Comparison of ENCODE assay signal across 26 cellular contexts in genomic region chr17:73123606-73124320, GRCh38. TPM values are rescaled to one million over a fixed set of nuclear protein-coding genes. Genes with fewer than 3 reads are reported as not detected.
"Had no signal": no experiment of that assay in that cellular context is flagged by ENCODE, and none has a peak within 500 bp of the region (broad histone marks: within the 10 kb centered on the region; RNA-seq: fewer than 3 reads in every experiment).

No MANE protein-coding gene starts in this region.

- H3K27ac ChIP-seq: dorsolateral prefrontal cortex, epithelial cell of prostate, esophagus muscularis mucosa, gastroesophageal sphincter, left ventricle myocardium inferior, lower lobe of right lung, neutrophil, psoas muscle, sigmoid colon, skin epidermis, testis, transverse colon had no signal

- DNase-seq: cortex of kidney; dorsolateral prefrontal cortex; effector memory CD4-positive, alpha-beta T cell; glutamatergic neuron; left ventricle myocardium inferior; lower lobe of right lung; midbrain; psoas muscle; retina; sigmoid colon; stimulated activated CD4-positive, alpha-beta T cell treated with anti-CD3 and anti-CD28 coated beads, Interleukin-2, amount 100 ng/mL, for 24 hours; stimulated activated CD4-positive, alpha-beta T cell treated with anti-CD3 and anti-CD28 coated beads, Interleukin-4, amount 100 ng/mL, for 4 hours; stimulated activated naive B cell treated with anti-CD40 and anti-IgM and Interleukin-4, amounts not matched to agents 10 μg/mL and 1 μg/mL and 100 μg/mL, for 72 hours; stimulated activated naive CD8-positive, alpha-beta T cell treated with anti-CD3 and anti-CD28 coated beads, Interleukin-15, amount 100 ng/mL, for 72 hours; testis; transverse colon had no signal

- H3K36me3 ChIP-seq: esophagus muscularis mucosa, gastroesophageal sphincter, left ventricle myocardium inferior, lower lobe of right lung, neutrophil, sigmoid colon, transverse colon had no signal

- H3K27me3 ChIP-seq: dorsolateral prefrontal cortex, esophagus muscularis mucosa, gastroesophageal sphincter, neutrophil, sigmoid colon, testis, transverse colon had no signal

- ATAC-seq: gastroesophageal sphincter; lower lobe of right lung; natural killer cell treated with Interleukin-12 subunit alpha and Interleukin-12 subunit beta and Interleukin-15 and Interleukin-18, amount 100 ng/mL, for 72 hours; psoas muscle; stimulated activated naive B cell treated with anti-CD40 and anti-IgM and Interleukin-4, amounts not matched to agents 10 μg/mL and 1 μg/mL and 100 μg/mL, for 72 hours; stimulated activated naive CD8-positive, alpha-beta T cell treated with anti-CD3 and anti-CD28 coated beads, Interleukin-15, amount 100 ng/mL, for 72 hours had no signal

- H3K4me3 Mint-ChIP-seq: memory B cell; natural killer cell treated with Interleukin-12 subunit alpha and Interleukin-12 subunit beta and Interleukin-15 and Interleukin-18, amount 100 ng/mL, for 72 hours; stimulated activated naive B cell treated with anti-CD40 and anti-IgM and Interleukin-4, amounts not matched to agents 10 μg/mL and 1 μg/mL and 100 μg/mL, for 72 hours; stimulated activated naive CD8-positive, alpha-beta T cell treated with anti-CD3 and anti-CD28 coated beads, Interleukin-15, amount 100 ng/mL, for 72 hours had no signal

- H3K27ac Mint-ChIP-seq: memory B cell; natural killer cell treated with Interleukin-12 subunit alpha and Interleukin-12 subunit beta and Interleukin-15 and Interleukin-18, amount 100 ng/mL, for 72 hours; stimulated activated naive B cell treated with anti-CD40 and anti-IgM and Interleukin-4, amounts not matched to agents 10 μg/mL and 1 μg/mL and 100 μg/mL, for 72 hours; stimulated activated naive CD8-positive, alpha-beta T cell treated with anti-CD3 and anti-CD28 coated beads, Interleukin-15, amount 100 ng/mL, for 72 hours had no signal

- H3K36me3 Mint-ChIP-seq: memory B cell; natural killer cell treated with Interleukin-12 subunit alpha and Interleukin-12 subunit beta and Interleukin-15 and Interleukin-18, amount 100 ng/mL, for 72 hours had no signal

- H3K4me1 ChIP-seq: esophagus muscularis mucosa, gastroesophageal sphincter, left ventricle myocardium inferior, lower lobe of right lung, psoas muscle, sigmoid colon, testis, transverse colon had no signal

- H3K4me1 Mint-ChIP-seq: memory B cell; stimulated activated naive CD8-positive, alpha-beta T cell treated with anti-CD3 and anti-CD28 coated beads, Interleukin-15, amount 100 ng/mL, for 72 hours had no signal

- H3K9me3 ChIP-seq: esophagus muscularis mucosa, gastroesophageal sphincter, left ventricle myocardium inferior, lower lobe of right lung, neutrophil, psoas muscle, sigmoid colon, testis, transverse colon had no signal

- H3K27me3 Mint-ChIP-seq: stimulated activated naive CD8-positive, alpha-beta T cell treated with anti-CD3 and anti-CD28 coated beads, Interleukin-15, amount 100 ng/mL, for 72 hours had no signal

- FAIRE-seq: endometrium, keratinocyte had no signal

- H3K4me3 ChIP-seq: dorsolateral prefrontal cortex, esophagus muscularis mucosa, gastroesophageal sphincter, left ventricle myocardium inferior, lower lobe of right lung, psoas muscle, sigmoid colon, skin epidermis, testis, transverse colon had no signal

- H3K9me3 Mint-ChIP-seq: memory B cell; natural killer cell treated with Interleukin-12 subunit alpha and Interleukin-12 subunit beta and Interleukin-15 and Interleukin-18, amount 100 ng/mL, for 72 hours; stimulated activated naive B cell treated with anti-CD40 and anti-IgM and Interleukin-4, amounts not matched to agents 10 μg/mL and 1 μg/mL and 100 μg/mL, for 72 hours; stimulated activated naive CD8-positive, alpha-beta T cell treated with anti-CD3 and anti-CD28 coated beads, Interleukin-15, amount 100 ng/mL, for 72 hours had no signal

RNA-seq across cellular contexts. Expression of gene SSTR2, which starts 41.0 kb away (rescaled TPM):
- total RNA-seq: fibroblast of villous mesenchyme; natural killer cell treated with Interleukin-12 subunit alpha and Interleukin-12 subunit beta and Interleukin-15 and Interleukin-18, amount 100 ng/mL, for 72 hours had no signal
- polyA plus RNA-seq: keratinocyte had no signal
